In the genomic region with DNA sequence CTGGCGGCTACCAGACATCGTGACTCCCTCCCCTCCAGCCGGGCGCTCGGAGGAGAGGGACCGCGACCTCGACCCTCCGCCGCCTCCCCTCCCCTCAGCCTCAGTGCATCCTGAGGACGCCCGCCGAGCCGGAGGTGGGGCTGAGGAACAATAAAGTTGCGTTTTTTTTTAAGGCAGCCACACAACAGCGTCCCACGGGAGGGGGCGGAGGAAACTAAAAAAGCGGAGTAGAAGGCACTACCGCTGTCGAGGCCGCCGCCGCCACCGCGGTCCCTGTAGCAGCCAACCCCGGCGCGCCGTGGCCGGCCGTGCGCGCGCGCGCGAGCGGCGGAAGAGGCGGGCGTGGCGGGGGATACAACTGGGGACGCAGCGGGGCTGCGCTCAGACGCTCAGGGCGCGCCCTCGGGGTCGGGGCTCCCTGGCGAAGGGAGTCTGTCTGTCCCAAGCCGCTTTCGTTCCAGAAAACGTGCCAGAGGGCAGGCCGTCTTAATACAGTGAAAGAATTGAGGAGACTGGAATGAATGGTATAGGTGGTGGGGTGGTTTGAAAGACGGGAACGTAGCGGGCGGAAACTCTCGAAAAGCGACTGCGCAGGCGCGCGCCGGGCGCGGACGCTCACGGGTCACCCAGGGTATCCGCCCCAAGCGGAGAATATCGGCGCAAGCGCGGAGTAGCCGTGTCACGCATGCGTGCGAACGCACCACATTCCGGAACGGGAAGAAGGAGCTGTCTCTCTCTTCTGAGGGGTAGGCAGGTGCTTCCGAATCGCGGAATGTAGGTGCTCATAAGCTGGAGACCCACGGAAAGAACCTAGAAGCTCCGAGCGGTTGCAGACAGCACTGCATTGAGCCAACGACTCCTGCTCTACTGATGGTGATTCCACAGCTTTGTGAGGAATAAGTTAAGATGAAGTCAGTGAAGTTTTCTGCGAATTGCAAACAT, we compare ENCODE assay signal across 8 cellular contexts. TPM values are rescaled to one million over a fixed set of nuclear protein-coding genes. Genes with fewer than 3 reads are reported as not detected.
DNase-seq lines count a peak whose midpoint lies in the region; ATAC-seq lines count a peak whose summit lies in the region.

A gene (minus strand): TSS at position 326 of the 942 bp plus-strand sequence. CDS start 308 bp downstream, at position 18.

- no peaks in the 10 kb centered on the region for H3K36me3 ChIP-seq in mesenchymal stem cell (ENCODE audit: control insufficient read depth in 1 of 2, insufficient read depth in 2 of 2, low read depth in 1 of 2, low read length in 2 of 2)

- H3K4me1 ChIP-seq in mesenchymal stem cell (ENCODE audit: control insufficient read depth, insufficient read depth, low read depth, low read length): peaks cover 7% of the 10 kb centered on the region

- H3K27me3 Mint-ChIP-seq in effector memory CD8-positive, alpha-beta T cell: no peaks in the 10 kb centered on the region

- peaks cover 31 to 39% of the 10 kb centered on the region in 2 donors for H3K4me1 Mint-ChIP-seq in effector memory CD8-positive, alpha-beta T cell (ENCODE audit: low read depth in 2 of 2)

- peak within 1 kb of the TSS; percentile 89 for H3K4me2 ChIP-seq in mesenchymal stem cell (ENCODE audit: low read length, poor library complexity, severe bottlenecking)

- H3K23ac ChIP-seq in mesenchymal stem cell (ENCODE audit: low read length in 2 of 2): peak within 1 kb of the TSS in 1 of 2 experiments; percentile 66

- peak within 1 kb of the TSS; percentile 86 for H2BK5ac ChIP-seq in mesenchymal stem cell (ENCODE audit: low read depth, low read length, poor library complexity, severe bottlenecking)

- H2BK12ac ChIP-seq in mesenchymal stem cell (ENCODE audit: low read length in 2 of 2): peak within 1 kb of the TSS; percentile 56 to 84

- H3K9me3 Mint-ChIP-seq in effector memory CD8-positive, alpha-beta T cell: no peaks in the 10 kb centered on the region

- H3K4me3 Mint-ChIP-seq in effector memory CD8-positive, alpha-beta T cell: peak within 1 kb of the TSS; percentile 89 to 94

- H2BK120ac ChIP-seq in mesenchymal stem cell (ENCODE audit: low read depth, low read length): peak within 1 kb of the TSS; percentile 90

- peaks cover 5% of the 10 kb centered on the region for H3K79me1 ChIP-seq in mesenchymal stem cell (replicated peaks; ENCODE audit: low read length, poor library complexity, severe bottlenecking)

- H2AK5ac ChIP-seq in mesenchymal stem cell (ENCODE audit: low read length, severe bottlenecking): no peak within 1 kb of the TSS

- H3K27ac Mint-ChIP-seq in effector memory CD8-positive, alpha-beta T cell: peak within 1 kb of the TSS; percentile 92 to 97

- H4K8ac ChIP-seq in mesenchymal stem cell (ENCODE audit: low read length): peak within 1 kb of the TSS; percentile 94

- H3K36me3 Mint-ChIP-seq in effector memory CD8-positive, alpha-beta T cell (ENCODE audit: insufficient read depth): peaks cover 20% of the 10 kb centered on the region

- H3K9me3 ChIP-seq in mesenchymal stem cell (ENCODE audit: control insufficient read depth, low read length): no peaks in the 10 kb centered on the region

- H2BK15ac ChIP-seq in mesenchymal stem cell (ENCODE audit: low read depth, poor library complexity, severe bottlenecking): peak within 1 kb of the TSS; percentile 74

- peak within 1 kb of the TSS; percentile 86 for H3K9ac ChIP-seq in mesenchymal stem cell (ENCODE audit: low read length)

- DNase-seq in COR-L47 (lab: John Stamatoyannopoulos, UW): peak; percentile 95
- DNase-seq in HT1080 (ENCODE audit: low read depth): peak; percentile 92
- peak; percentile 93 for DNase-seq in NOMO-1 treated with DMSO at 0.1 percent for 48 hours (lab: John Stamatoyannopoulos, UW; ENCODE audit: unreplicated experiment)
- DNase-seq in activated CD8-positive, alpha-beta memory T cell treated with anti-CD3 and anti-CD28 coated beads for 4 hours (ENCODE audit: low read depth in 2 of 2): peak; percentile 93 to 95
- DNase-seq in effector memory CD8-positive, alpha-beta T cell: peak; percentile 91 to 94 (median 93)
- DNase-seq in mesenchymal stem cell: peak; percentile 95
- DNase-seq in stimulated activated CD8-positive, alpha-beta memory T cell treated with anti-CD3 and anti-CD28 coated beads, Interleukin-12 subunit alpha, Interleukin-12 subunit beta, amount 100 ng/mL, for 4 hours (ENCODE audit: low read depth): peak; percentile 93

- peak within 1 kb of the TSS; percentile 87 for H4K91ac ChIP-seq in mesenchymal stem cell (ENCODE audit: low read length)

- under 1% methylated on average over 75 of the region's 92 CpGs for WGBS in mesenchymal stem cell

- H2AFZ ChIP-seq in mesenchymal stem cell (ENCODE audit: low read depth, low read length): peak within 1 kb of the TSS; percentile 98

- H3K4ac ChIP-seq in mesenchymal stem cell (ENCODE audit: low read depth in 1 of 2, low read length in 2 of 2): peak within 1 kb of the TSS; percentile 60 to 97

- peak within 1 kb of the TSS; percentile 91 for H3K27ac ChIP-seq in mesenchymal stem cell (ENCODE audit: low read length, poor library complexity, severe bottlenecking)

- peak within 1 kb of the TSS; percentile 84 to 93 for H3K18ac ChIP-seq in mesenchymal stem cell (ENCODE audit: low read depth in 1 of 2, low read length in 2 of 2)

- peak within 1 kb of the TSS; percentile 5 to 53 for H3K14ac ChIP-seq in mesenchymal stem cell (ENCODE audit: low read length in 2 of 2)

- peak within 1 kb of the TSS; percentile 88 to 96 for H3K4me3 ChIP-seq in mesenchymal stem cell (ENCODE audit: insufficient read depth in 1 of 2, low read depth in 1 of 2, low read length in 2 of 2)

- no peaks in the 10 kb centered on the region for H3K27me3 ChIP-seq in mesenchymal stem cell (ENCODE audit: control insufficient read depth in 1 of 2, insufficient read depth in 1 of 2, low read length in 2 of 2)

- peak; percentile 71 for ATAC-seq in GM21360 (IDR thresholded peaks at IDR 0.05; ENCODE audit: unreplicated experiment)
- ATAC-seq in effector memory CD8-positive, alpha-beta T cell (replicated peaks): peak; percentile 81

RNA-seq across cellular contexts. Expression of the gene that starts here (rescaled TPM):
- total RNA-seq in HT1080 (2014; rRNA removed; shearing (Covaris generic)): 28.0 and 38.6 TPM in 2 replicates
- polyA plus RNA-seq in HT1080 (2015; cell fraction: cytosol; rRNA removed): 38.0 and 38.5 TPM in 2 replicates
- 29.3 and 32.7 TPM in 2 replicates for polyA plus RNA-seq in HT1080 (2015; cell fraction: nucleus; rRNA removed)
- polyA plus RNA-seq in mesenchymal stem cell (2013, experiment 1 of 2): 22.1 TPM
- 22.7 TPM for polyA plus RNA-seq in mesenchymal stem cell (2013, experiment 2 of 2)

Comparison
In these comparisons a context has a peak if more than half of its experiments do, and no peak if none do; other contexts are left out.
1. Peak in every context shown above with its lines: DNase-seq, ATAC-seq, H3K4me3 ChIP-seq and H3K27ac ChIP-seq.